ENCODE assay signal across 14 cellular contexts in the genomic region with DNA sequence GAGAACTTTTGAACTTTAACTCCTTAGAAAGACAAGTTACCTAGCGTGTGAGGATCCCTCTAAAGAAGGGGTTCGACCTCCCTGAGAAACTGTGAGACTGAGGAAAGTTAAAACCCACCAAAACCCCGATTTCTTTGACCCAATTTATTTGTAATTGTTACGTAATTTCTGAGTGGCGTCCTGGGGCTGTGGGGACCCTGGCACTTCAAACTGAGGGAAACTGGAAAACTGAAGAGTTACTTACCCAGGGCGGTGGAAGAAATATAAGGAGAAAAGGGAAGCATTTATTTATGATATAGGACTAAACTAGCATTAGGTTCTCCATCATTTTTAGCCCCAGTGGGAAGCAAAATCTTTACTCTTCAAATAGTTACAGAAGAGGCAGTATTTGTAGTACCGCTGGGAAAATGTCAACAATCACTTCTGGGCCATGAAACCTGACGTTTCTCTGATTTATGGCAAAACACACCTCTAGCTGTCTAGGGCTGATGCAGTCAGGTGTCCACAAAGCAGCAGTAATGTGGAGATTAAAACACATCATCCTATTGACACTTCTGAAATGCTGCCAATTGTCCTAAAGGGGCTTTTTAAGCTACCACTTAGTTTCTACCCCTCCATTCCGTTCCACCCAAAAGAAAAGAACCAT. TPM values are rescaled to one million over a fixed set of nuclear protein-coding genes. Genes with fewer than 3 reads are reported as not detected.
DNase-seq lines count a peak whose midpoint lies in the region; ATAC-seq and TF ChIP-seq lines count a peak whose summit lies in the region.
"Had no signal": no experiment of that assay in that cellular context is flagged by ENCODE, and none has a peak within 500 bp of the region (broad histone marks: within the 10 kb centered on the region; RNA-seq: fewer than 3 reads in every experiment).

No MANE protein-coding gene starts in this region.

- CTCF ChIA-PET in activated CD8-positive, alpha-beta memory T cell treated with anti-CD3 and anti-CD28 coated beads, Interleukin-2, amount 10 ng/mL, durations not matched to agents 7 days and 5 days (lab: Charles Lee), result interaction anchor here (1.4 kb wide), 1 partner anchor 17 kb away, joined by 3 read pairs; no protein-coding TSS in a partner anchor

- H3K4me1 ChIP-seq in endodermal cell (ENCODE audit: control insufficient read depth, insufficient read depth, low read length) (peaks cover 3% of the 10 kb centered on the region), spleen (peaks cover 4 to 34% (median 19%) of the 10 kb centered on the region in 6 donors)

- no peak for TF ChIP-seq POLR2A in spleen (IDR thresholded peaks at IDR 0.05)

- H3K36me3 ChIP-seq in SK-N-MC (ENCODE audit: insufficient read depth, low read length) (no peaks in the 10 kb centered on the region), endodermal cell (ENCODE audit: control insufficient read depth, insufficient read depth, low read length) (no peaks in the 10 kb centered on the region), spleen (no peaks in the 10 kb centered on the region)

- no peak for ATAC-seq in activated CD8-positive, alpha-beta memory T cell treated with anti-CD3 and anti-CD28 coated beads, Interleukin-2, amount 10 ng/mL, durations not matched to agents 7 days and 5 days
- no peak for ATAC-seq in stimulated activated effector memory CD8-positive, alpha-beta T cell treated with anti-CD3 and anti-CD28 coated beads, Interleukin-12 subunit alpha, Interleukin-12 subunit beta, amount 100 ng/mL, for 72 hours

- H3K9me3 ChIP-seq in SK-N-MC (ENCODE audit: low read depth, low read length) (no peaks in the 10 kb centered on the region), endodermal cell (ENCODE audit: control insufficient read depth, low read length) (no peaks in the 10 kb centered on the region), spleen (no peaks in the 10 kb centered on the region)

- 84 to 96% methylated on average over 3 to 9 of the region's 9 CpGs for WGBS in endodermal cell (ENCODE audit: insufficient coverage in 1 of 2, insufficient read length in 1 of 2), 2 experiments
- 70 to 84% (median 80%) methylated on average over 9 of the region's 9 CpGs for WGBS in spleen, 5 donors

- H3K27ac ChIP-seq in SK-N-MC, result peak overlapping the region; percentile 90
- H3K27ac ChIP-seq in endodermal cell (ENCODE audit: low read depth, low read length), result peak overlapping the region; percentile 55
- peak overlapping the region in 3 of 8 donors; percentile 64 to 80 (median 66) for H3K27ac ChIP-seq in spleen

- H3K27ac Mint-ChIP-seq in activated CD8-positive, alpha-beta memory T cell treated with anti-CD3 and anti-CD28 coated beads, Interleukin-2, amount 10 ng/mL, durations not matched to agents 7 days and 5 days, result peak overlapping the region; percentile 37
- no peak overlapping the region for H3K27ac Mint-ChIP-seq in endodermal cell
- H3K27ac Mint-ChIP-seq in stimulated activated effector memory CD8-positive, alpha-beta T cell treated with anti-CD3 and anti-CD28 coated beads, Interleukin-12 subunit alpha, Interleukin-12 subunit beta, amount 100 ng/mL, for 72 hours, result peak overlapping the region; percentile 92

- peaks cover 36% of the 10 kb centered on the region for H3K4me1 Mint-ChIP-seq in activated CD8-positive, alpha-beta memory T cell treated with anti-CD3 and anti-CD28 coated beads, Interleukin-2, amount 10 ng/mL, durations not matched to agents 7 days and 5 days
- peaks cover 2% of the 10 kb centered on the region for H3K4me1 Mint-ChIP-seq in endodermal cell
- H3K4me1 Mint-ChIP-seq in stimulated activated effector memory CD8-positive, alpha-beta T cell treated with anti-CD3 and anti-CD28 coated beads, Interleukin-12 subunit alpha, Interleukin-12 subunit beta, amount 100 ng/mL, for 72 hours, result peaks cover 33% of the 10 kb centered on the region

- H3K27me3 ChIP-seq in endodermal cell (ENCODE audit: control insufficient read depth, insufficient read depth, low read length, poor library complexity, severe bottlenecking) (peaks cover 8% of the 10 kb centered on the region), spleen (replicated peaks in 1 of 7) (no peaks in the 10 kb centered on the region)

- no peaks in the 10 kb centered on the region for H3K9me3 Mint-ChIP-seq in activated CD8-positive, alpha-beta memory T cell treated with anti-CD3 and anti-CD28 coated beads, Interleukin-2, amount 10 ng/mL, durations not matched to agents 7 days and 5 days (ENCODE audit: low read depth)
- H3K9me3 Mint-ChIP-seq in endodermal cell, result no peaks in the 10 kb centered on the region
- no peaks in the 10 kb centered on the region for H3K9me3 Mint-ChIP-seq in stimulated activated effector memory CD8-positive, alpha-beta T cell treated with anti-CD3 and anti-CD28 coated beads, Interleukin-12 subunit alpha, Interleukin-12 subunit beta, amount 100 ng/mL, for 72 hours

- peak overlapping the region; percentile 42 for H3K9ac ChIP-seq in SK-N-MC (ENCODE audit: insufficient read length)
- no peak overlapping the region for H3K9ac ChIP-seq in endodermal cell (ENCODE audit: extremely low read depth, low read length, poor library complexity, severe bottlenecking)

- TF ChIP-seq CTCF in endodermal cell (conservative IDR thresholded peaks at IDR 0.05) (no peak), spleen (IDR thresholded peaks at IDR 0.05 in 8 of 11, conservative IDR thresholded peaks at IDR 0.05 in 3 of 11) (no peak)

- H3K4me3 Mint-ChIP-seq in activated CD8-positive, alpha-beta memory T cell treated with anti-CD3 and anti-CD28 coated beads, Interleukin-2, amount 10 ng/mL, durations not matched to agents 7 days and 5 days, result no peak overlapping the region
- H3K4me3 Mint-ChIP-seq in endodermal cell, result no peak overlapping the region
- H3K4me3 Mint-ChIP-seq in stimulated activated effector memory CD8-positive, alpha-beta T cell treated with anti-CD3 and anti-CD28 coated beads, Interleukin-12 subunit alpha, Interleukin-12 subunit beta, amount 100 ng/mL, for 72 hours, result peak overlapping the region; percentile 16

- no peaks in the 10 kb centered on the region for H3K36me3 Mint-ChIP-seq in activated CD8-positive, alpha-beta memory T cell treated with anti-CD3 and anti-CD28 coated beads, Interleukin-2, amount 10 ng/mL, durations not matched to agents 7 days and 5 days
- H3K36me3 Mint-ChIP-seq in endodermal cell (ENCODE audit: low read depth), result no peaks in the 10 kb centered on the region
- H3K36me3 Mint-ChIP-seq in stimulated activated effector memory CD8-positive, alpha-beta T cell treated with anti-CD3 and anti-CD28 coated beads, Interleukin-12 subunit alpha, Interleukin-12 subunit beta, amount 100 ng/mL, for 72 hours, result no peaks in the 10 kb centered on the region

- H3K4me3 ChIP-seq in SK-N-MC, result peak overlapping the region; percentile 64
- H3K4me3 ChIP-seq in endodermal cell (ENCODE audit: low read length), result no peak overlapping the region
- no peak overlapping the region for H3K4me3 ChIP-seq in spleen

- intact Hi-C loops in spleen (cut with DNase I; ENCODE audit: low total_unique reads), result no loop called here

- DNase-seq in activated CD8-positive, alpha-beta memory T cell treated with anti-CD3 and anti-CD28 coated beads, Interleukin-2, amount 10 ng/mL, durations not matched to agents 7 days and 5 days, result no peak
- DNase-seq in activated CD8-positive, alpha-beta memory T cell treated with anti-CD3 and anti-CD28 coated beads, Interleukin-2, amount 50 U/mL, for 48 hours, result no peak
- DNase-seq in SK-N-MC (ENCODE audit: low read depth, low spot score) (no peak), endodermal cell (no peak), spleen (no peak), NCI-H1930 (lab: John Stamatoyannopoulos, UW) (no peak), NCI-H82 treated with DMSO at 0.1 percent for 48 hours (lab: John Stamatoyannopoulos, UW; ENCODE audit: unreplicated experiment) (no peak)
- DNase-seq in stimulated activated effector memory CD8-positive, alpha-beta T cell treated with anti-CD3 and anti-CD28 coated beads, Interleukin-12 subunit alpha, Interleukin-12 subunit beta, amount 100 ng/mL, for 72 hours (ENCODE audit: low spot score in 2 of 2), result no peak
- DNase-seq: ACHN; activated CD4-positive, CD25-positive, alpha-beta regulatory T cell; KBM-7; NCI-H1436 treated with DMSO at 0.1 percent for 48 hours; NCI-H510A treated with DMSO at 0.1 percent for 48 hours had no signal

- H3K27me3 Mint-ChIP-seq in activated CD8-positive, alpha-beta memory T cell treated with anti-CD3 and anti-CD28 coated beads, Interleukin-2, amount 10 ng/mL, durations not matched to agents 7 days and 5 days, result no peaks in the 10 kb centered on the region
- H3K27me3 Mint-ChIP-seq in endodermal cell (ENCODE audit: insufficient read depth), result peaks cover 15% of the 10 kb centered on the region

RNA-seq across cellular contexts. Expression of a gene that starts 0.4 kb away (rescaled TPM):
- 1 to 10 TPM in 1 of 2 experiments, under 1 TPM in 1; 0.77 to 1.5 TPM for total RNA-seq in activated CD8-positive, alpha-beta memory T cell treated with anti-CD3 and anti-CD28 coated beads, Interleukin-2, amount 10 ng/mL, durations not matched to agents 7 days and 5 days
- total RNA-seq in endodermal cell (not detected), spleen (10 to 100 TPM; 10.9 to 45.7 (median 21.8) TPM)
- 6.9 TPM for polyA plus RNA-seq in endodermal cell (2013, experiment 1 of 2)
- 8.5 TPM for polyA plus RNA-seq in endodermal cell (2013, experiment 2 of 2)
- polyA plus RNA-seq in spleen, result 10 to 100 TPM in 2 of 3 donors, 1 to 10 TPM in 1; 9.7 to 46.0 (median 14.2) TPM
- total RNA-seq: kidney epithelial cell had no signal

RNA-seq across cellular contexts. Expression of a gene that starts 31.0 kb away (rescaled TPM):
- total RNA-seq in activated CD8-positive, alpha-beta memory T cell treated with anti-CD3 and anti-CD28 coated beads, Interleukin-2, amount 10 ng/mL, durations not matched to agents 7 days and 5 days, result 100 to 1,000 TPM in 1 of 2 experiments, 10 to 100 TPM in 1; 99.7 to 107 TPM
- total RNA-seq in endodermal cell (10 to 100 TPM; 73.6 to 87.1 TPM), spleen (100 to 1,000 TPM in 6 of 7 donors, 10 to 100 TPM in 1; 92.4 to 129 (median 115) TPM)
- 98.1 TPM for polyA plus RNA-seq in endodermal cell (2013, experiment 1 of 2)
- 97.1 TPM for polyA plus RNA-seq in endodermal cell (2013, experiment 2 of 2)
- polyA plus RNA-seq in spleen, result 10 to 100 TPM; 57.8 to 75.5 (median 58.1) TPM

Comparison
In these comparisons a context has a peak if more than half of its experiments do, and no peak if none do; other contexts are left out.
1. RNA of a gene that starts 0.4 kb away (total RNA-seq): 10.9 to 45.7 TPM in spleen; 0.77 to 1.5 TPM in activated CD8-positive, alpha-beta memory T cell treated with anti-CD3 and anti-CD28 coated beads, Interleukin-2, amount 10 ng/mL, durations not matched to agents 7 days and 5 days and not detected in endodermal cell; every median in the first group is over 4 times any median in the second.